1 cellular context compared by ENCODE assay signal in the genomic region with DNA sequence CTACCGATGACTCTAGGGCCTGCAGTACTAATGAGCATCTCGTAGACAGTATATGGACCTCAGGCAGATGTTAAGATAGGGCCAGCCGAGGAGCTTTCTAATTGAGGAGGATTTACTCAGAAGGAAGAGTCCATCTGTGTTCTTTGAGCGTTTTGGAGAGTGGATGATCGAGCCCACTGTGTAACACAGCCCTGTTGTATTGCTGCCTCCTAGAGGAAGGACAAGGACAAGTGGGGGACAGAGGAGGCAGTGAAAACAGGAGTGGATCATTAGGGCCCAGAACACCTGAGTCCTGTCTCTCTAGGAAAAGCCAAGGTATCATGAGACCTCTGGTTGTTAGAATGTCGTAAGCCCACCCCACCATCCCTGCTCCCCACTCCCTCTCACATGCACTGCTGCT.
TF ChIP-seq lines count a peak whose summit lies in the region.

No MANE protein-coding gene starts in this region.

TF ChIP-seq in A549, 52 proteins besides CTCF, POLR2A, EP300 and RAD21 (continued from another document):
- TF ChIP-seq, protein P1, sequence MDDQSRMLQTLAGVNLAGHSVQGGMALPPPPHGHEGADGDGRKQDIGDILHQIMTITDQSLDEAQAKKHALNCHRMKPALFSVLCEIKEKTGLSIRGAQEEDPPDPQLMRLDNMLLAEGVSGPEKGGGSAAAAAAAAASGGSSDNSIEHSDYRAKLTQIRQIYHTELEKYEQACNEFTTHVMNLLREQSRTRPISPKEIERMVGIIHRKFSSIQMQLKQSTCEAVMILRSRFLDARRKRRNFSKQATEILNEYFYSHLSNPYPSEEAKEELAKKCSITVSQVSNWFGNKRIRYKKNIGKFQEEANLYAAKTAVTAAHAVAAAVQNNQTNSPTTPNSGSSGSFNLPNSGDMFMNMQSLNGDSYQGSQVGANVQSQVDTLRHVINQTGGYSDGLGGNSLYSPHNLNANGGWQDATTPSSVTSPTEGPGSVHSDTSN (IDR thresholded peaks at IDR 0.05) = no peak
